ENCODE assay signal across 8 cellular contexts in the genomic region with DNA sequence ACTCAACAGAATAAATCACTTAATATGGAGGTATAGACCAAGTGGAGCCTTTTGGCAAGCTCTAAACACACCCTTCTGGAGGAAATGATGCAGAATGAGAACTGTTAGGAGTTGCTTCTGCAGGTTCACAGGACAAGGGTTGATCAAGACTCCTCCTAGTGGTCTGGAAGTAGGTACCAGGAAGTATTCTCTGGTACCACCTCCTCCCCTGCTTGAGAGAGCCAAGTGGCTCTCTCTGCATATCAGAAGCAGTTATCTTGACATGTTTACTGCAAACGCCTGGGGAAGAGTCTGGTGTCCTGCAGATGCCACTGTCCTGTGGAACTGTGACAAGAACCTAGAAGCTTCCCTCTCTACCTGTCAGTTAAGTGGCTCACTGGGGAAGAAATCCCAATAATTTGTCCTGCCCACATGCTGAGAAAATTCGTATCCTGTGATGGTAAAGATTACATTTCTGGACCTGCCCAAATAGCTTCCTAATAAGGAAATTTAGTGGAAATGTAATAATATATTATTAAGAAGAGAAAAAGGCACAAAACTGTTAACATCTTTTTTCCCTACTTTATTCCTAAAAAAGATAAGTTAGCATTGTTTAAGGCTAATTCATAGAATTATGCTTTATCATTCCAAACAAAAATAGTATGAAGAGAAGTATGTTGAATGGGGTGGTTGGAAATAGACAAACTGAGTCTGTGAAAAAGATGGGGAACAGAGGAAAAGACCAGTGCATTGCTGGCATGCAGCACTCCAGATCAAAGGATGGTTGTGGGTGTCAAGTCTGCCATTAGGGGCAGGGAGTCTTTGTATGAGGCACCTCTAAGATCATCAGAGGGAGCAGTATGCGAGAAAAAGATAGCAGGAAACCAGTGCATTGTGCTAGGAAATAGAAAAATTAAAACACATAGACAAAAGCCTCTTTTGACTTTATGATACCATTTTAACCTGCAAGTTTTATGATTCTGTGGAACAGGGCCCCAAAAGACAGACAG.
A peak's percentile ranks its signal among the peaks of the same experiment; 100 is the strongest.
DNase-seq lines count a peak whose midpoint lies in the region; ATAC-seq and TF ChIP-seq lines count a peak whose summit lies in the region.

No MANE protein-coding gene starts in this region.

- peaks cover 66% of the 10 kb centered on the region for H3K4me1 Mint-ChIP-seq in chondrocyte (ENCODE audit: low read depth)

- H3K27me3 ChIP-seq in MM.1S (replicated peaks; ENCODE audit: insufficient read depth, low read length) (no peaks in the 10 kb centered on the region), mesendoderm (ENCODE audit: insufficient read depth, low read length, poor library complexity) (no peaks in the 10 kb centered on the region)

- H3K79me1 ChIP-seq in mesendoderm (ENCODE audit: low read length): no peaks in the 10 kb centered on the region

- no peak overlapping the region for H2AFZ ChIP-seq in MM.1S (ENCODE audit: low read length)

- H3K4me1 ChIP-seq in MM.1S (ENCODE audit: low read length) (peaks cover 65% of the 10 kb centered on the region), mesendoderm (ENCODE audit: control insufficient read depth, low read depth, low read length) (no peaks in the 10 kb centered on the region)

- peaks cover 5% of the 10 kb centered on the region; the same call in 1 of the 2 replicates for H3K36me3 ChIP-seq in MM.1S (replicated peaks; ENCODE audit: insufficient read depth, low read length)
- no peaks in the 10 kb centered on the region for H3K36me3 ChIP-seq in mesendoderm (ENCODE audit: control insufficient read depth, insufficient read depth, low read length)

- H3K9me3 ChIP-seq in MM.1S (replicated peaks; ENCODE audit: insufficient read depth, low read length): no peaks in the 10 kb centered on the region

- H3K4me2 ChIP-seq in MM.1S (ENCODE audit: low read depth, low read length) (peak overlapping the region; percentile 71), mesendoderm (ENCODE audit: low read length) (no peak overlapping the region)

- no CpG with 5 or more reads among the region's 3 CpGs for WGBS in mesendoderm (ENCODE audit: extremely low coverage, insufficient coverage, low lambda C conversion rate)

- H4K5ac ChIP-seq in mesendoderm (ENCODE audit: low read length): no peak overlapping the region

- peaks cover 56% of the 10 kb centered on the region for H3F3A ChIP-seq in MM.1S (ENCODE audit: insufficient read depth, low read length)

- H2AK5ac ChIP-seq in mesendoderm (ENCODE audit: low read length): no peak overlapping the region

- H3K27me3 Mint-ChIP-seq in chondrocyte (ENCODE audit: low read depth): no peaks in the 10 kb centered on the region

- no peak overlapping the region for H3K4ac ChIP-seq in mesendoderm (ENCODE audit: low read depth, low read length)

- H2BK15ac ChIP-seq in mesendoderm (replicated peaks; ENCODE audit: low read depth): no peak overlapping the region

- no peaks in the 10 kb centered on the region for H4K20me1 ChIP-seq in MM.1S (ENCODE audit: insufficient read depth, low read length)

- H3K4me3 ChIP-seq in GM12875 (ENCODE audit: low read depth, low read length): no peak overlapping the region
- H3K4me3 ChIP-seq in MM.1S (ENCODE audit: low read length): peak overlapping the region; percentile 23
- H3K4me3 ChIP-seq in mesendoderm (ENCODE audit: low read length): no peak overlapping the region

- H3K9ac ChIP-seq in MM.1S (ENCODE audit: low read length) (peak overlapping the region; percentile 60; the same call in 1 of the 2 replicates), mesendoderm (ENCODE audit: low read length) (no peak overlapping the region)

- no peak overlapping the region for H3K27ac Mint-ChIP-seq in chondrocyte (ENCODE audit: unreplicated experiment)

- H3K79me2 ChIP-seq in MM.1S (ENCODE audit: low read length): peaks cover 68% of the 10 kb centered on the region
- no peaks in the 10 kb centered on the region for H3K79me2 ChIP-seq in mesendoderm (ENCODE audit: control insufficient read depth, insufficient read depth, low read length)

- no peak overlapping the region for H3K23ac ChIP-seq in mesendoderm (ENCODE audit: low read length)

- H4K8ac ChIP-seq in mesendoderm (ENCODE audit: low read depth, low read length): no peak overlapping the region

- H3K27ac ChIP-seq in MM.1S (ENCODE audit: low read length) (peak overlapping the region; percentile 93), mesendoderm (ENCODE audit: low read depth, low read length) (no peak overlapping the region)

- peak; percentile 54 for ATAC-seq in HG02588 (IDR thresholded peaks at IDR 0.05; ENCODE audit: unreplicated experiment)

- H3K9me2 ChIP-seq in MM.1S (replicated peaks; ENCODE audit: insufficient read depth, low read length): no peaks in the 10 kb centered on the region

- TF ChIP-seq CTCF in GM12875 (IDR thresholded peaks at IDR 0.05; ENCODE audit: borderline replicate concordance, insufficient read depth, low read depth, low read length) (peak; percentile 70; the same call in 1 of the 2 replicates), MM.1S (IDR thresholded peaks at IDR 0.05; ENCODE audit: low read length) (peak; percentile 79), chondrocyte (IDR thresholded peaks at IDR 0.05) (peak; percentile 71)

- no peaks in the 10 kb centered on the region for H3K9me3 Mint-ChIP-seq in chondrocyte (ENCODE audit: low read depth)

- DNase-seq in AG20443 (ENCODE audit: low spot score) (peak; percentile 29), MM.1S (peak; percentile 87), SKM-1 treated with dmso at 0.1 percent for 144 hours (lab: John Stamatoyannopoulos, UW; ENCODE audit: unreplicated experiment) (peak; percentile 63), chondrocyte (ENCODE audit: low spot score) (no peak), mesendoderm (peak; percentile 95), OCI-M2 (lab: John Stamatoyannopoulos, UW; ENCODE audit: unreplicated experiment) (no peak)

- no peak overlapping the region for H3K56ac ChIP-seq in mesendoderm (ENCODE audit: low read length)

- no peaks in the 10 kb centered on the region for H3K36me3 Mint-ChIP-seq in chondrocyte (ENCODE audit: low read depth)

- no peak overlapping the region for H3K18ac ChIP-seq in mesendoderm (ENCODE audit: low read length)

- no peak overlapping the region for H2BK5ac ChIP-seq in mesendoderm (ENCODE audit: low read length)

- H2BK120ac ChIP-seq in mesendoderm (ENCODE audit: low read depth, low read length): no peak overlapping the region

- H3K4me3 Mint-ChIP-seq in chondrocyte (ENCODE audit: unreplicated experiment): no peak overlapping the region

Comparison
In these comparisons a context has a peak if more than half of its experiments do, and no peak if none do; other contexts are left out.
1. DNase-seq: peak in AG20443 (single experiment), MM.1S (single experiment), SKM-1 treated with dmso at 0.1 percent for 144 hours (single experiment) and mesendoderm (single experiment); none in chondrocyte (single experiment) and OCI-M2 (single experiment).
2. Peak in every context shown above with its lines, with median percentiles within 50 percentile points of each other: CTCF ChIP-seq.